Comparison of ENCODE assay signal across 9 cellular contexts in the genomic region with DNA sequence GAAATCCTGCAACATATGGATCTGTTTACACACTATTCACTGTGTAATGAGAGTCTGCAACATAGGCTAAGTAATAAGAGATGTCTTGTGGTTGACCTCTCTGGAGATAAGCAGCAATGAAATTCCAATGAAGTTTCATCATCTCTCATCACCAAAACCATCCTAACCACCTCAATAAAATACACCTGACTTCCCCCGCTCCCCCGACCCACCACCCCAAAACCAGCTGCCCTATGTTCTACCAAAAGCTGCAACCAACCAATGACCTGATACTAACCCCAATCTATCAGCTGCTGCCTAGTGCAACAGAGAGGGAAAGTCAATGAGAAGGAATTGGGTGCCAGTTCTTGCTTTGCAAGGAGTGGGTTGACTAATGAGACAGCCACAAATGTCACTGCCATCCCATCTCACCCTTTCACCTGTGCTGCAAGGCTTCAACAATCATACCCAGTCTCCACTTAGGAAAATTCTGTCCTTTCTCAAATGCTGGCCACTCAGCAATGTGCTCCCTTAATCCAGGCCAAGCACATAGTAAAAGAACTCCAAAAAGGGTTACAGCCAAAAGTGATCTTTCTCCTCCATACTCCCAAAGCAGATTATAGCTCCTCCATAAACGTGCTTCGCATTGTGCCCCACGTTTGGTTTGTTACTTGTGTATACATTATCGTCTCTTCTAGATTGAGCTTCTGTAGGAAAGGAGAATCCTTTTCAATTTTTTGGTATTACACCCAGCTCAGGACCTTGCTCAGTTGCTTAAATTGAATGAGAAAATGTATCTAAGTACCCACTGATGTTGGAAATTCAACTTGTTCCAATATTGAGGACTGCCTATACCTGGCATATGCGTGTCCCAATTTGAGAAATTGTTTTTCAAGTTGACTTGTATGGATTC.
DNase-seq lines count a peak whose midpoint lies in the region; ATAC-seq and TF ChIP-seq lines count a peak whose summit lies in the region.
"Had no signal": no experiment of that assay in that cellular context is flagged by ENCODE, and none has a peak within 500 bp of the region (broad histone marks: within the 10 kb centered on the region; RNA-seq: fewer than 3 reads in every experiment).

No MANE protein-coding gene starts in this region.

- H3K27ac Mint-ChIP-seq in activated naive CD8-positive, alpha-beta T cell = peak overlapping the region; percentile 99

- DNase-seq in GM06990 (ENCODE audit: extremely low read depth, insufficient read length) (peak; percentile 74), NCI-H2107 (lab: John Stamatoyannopoulos, UW) (no peak), AG08395 (ENCODE audit: low spot score) (no peak), coronary artery (ENCODE audit: low spot score) (no peak), HuH-7.5 (ENCODE audit: low spot score) (no peak)
- DNase-seq: Karpas-422 had no signal

- peak; percentile 37 for ATAC-seq in GM19397 (IDR thresholded peaks at IDR 0.05; ENCODE audit: unreplicated experiment)
- peak; percentile 27 for ATAC-seq in HG03159 (IDR thresholded peaks at IDR 0.05; ENCODE audit: unreplicated experiment)

- H3K27me3 ChIP-seq in GM06990 (replicated peaks; ENCODE audit: control insufficient read depth, insufficient read depth, low read length) = no peaks in the 10 kb centered on the region

- no peak overlapping the region for H3K4me3 ChIP-seq in GM06990 (replicated peaks; ENCODE audit: low read depth, low read length)
- H3K4me3 ChIP-seq in coronary artery = no peak overlapping the region

- H3K27me3 Mint-ChIP-seq in activated naive CD8-positive, alpha-beta T cell = no peaks in the 10 kb centered on the region

- peaks cover 33% of the 10 kb centered on the region for H3K36me3 Mint-ChIP-seq in activated naive CD8-positive, alpha-beta T cell

- peak overlapping the region; percentile 95 for H3K4me3 Mint-ChIP-seq in activated naive CD8-positive, alpha-beta T cell

- no peak overlapping the region for H3K27ac ChIP-seq in coronary artery

- peaks cover 66% of the 10 kb centered on the region for H3K4me1 Mint-ChIP-seq in activated naive CD8-positive, alpha-beta T cell (ENCODE audit: low read depth)

- TF ChIP-seq CTCF in GM06990 (IDR thresholded peaks at IDR 0.05; ENCODE audit: insufficient read depth, low read length, poor library complexity, severe bottlenecking) (no peak), coronary artery (IDR thresholded peaks at IDR 0.05) (no peak)

- peaks cover 3% of the 10 kb centered on the region for H3K36me3 ChIP-seq in GM06990 (ENCODE audit: control insufficient read depth, insufficient read depth, low read length)

- H3K9me3 Mint-ChIP-seq in activated naive CD8-positive, alpha-beta T cell (ENCODE audit: low read depth) = no peaks in the 10 kb centered on the region
